Comparison of ENCODE assay signal across 8 cellular contexts in genomic region chr2:205763708-205764501, GRCh38.
A peak's percentile ranks its signal among the peaks of the same experiment; 100 is the strongest.
DNase-seq lines count a peak whose midpoint lies in the region; ATAC-seq and TF ChIP-seq lines count a peak whose summit lies in the region.

No MANE protein-coding gene starts in this region.

- CTCF ChIA-PET in MCF 10A (lab: Yijun Ruan, JAX): interaction anchor here (1.6 to 2.2 kb wide), 3 partner anchors 10 to 162 kb away, joined by 3 to 11 read pairs (median 4); no protein-coding TSS in a partner anchor

- no peaks in the 10 kb centered on the region for H3K9me3 ChIP-seq in DOHH2 (ENCODE audit: control insufficient read depth, insufficient read depth, low read length)

- no peaks in the 10 kb centered on the region for H3F3A ChIP-seq in DOHH2 (ENCODE audit: control insufficient read depth, insufficient read depth)

- POLR2A ChIA-PET in MCF 10A (lab: Yijun Ruan, JAX): no interaction called here

- no peaks in the 10 kb centered on the region for H4K20me1 ChIP-seq in DOHH2 (ENCODE audit: control insufficient read depth, insufficient read depth, low read depth, low read length)

- no peak overlapping the region for H3K27ac ChIP-seq in DOHH2 (ENCODE audit: low read depth, low read length)

- H3K36me3 ChIP-seq in DOHH2 (ENCODE audit: control insufficient read depth, low read length): no peaks in the 10 kb centered on the region

- peaks cover 7% of the 10 kb centered on the region for H3K36me3 Mint-ChIP-seq in MCF 10A (ENCODE audit: insufficient read depth, unreplicated experiment)

- in situ Hi-C loops in KBM-7 (cut with MboI; ENCODE audit: low pct_unique_long_range_greater_than_20kb, low sequenced_read_pairs): no loop called here

- no peak overlapping the region; the same call in 1 of the 2 replicates for H3K4me2 ChIP-seq in DOHH2 (ENCODE audit: low read length)

- H3K9me3 Mint-ChIP-seq in MCF 10A (ENCODE audit: unreplicated experiment): no peaks in the 10 kb centered on the region

- no TSS peak for BruUV-seq in MCF 10A (replicated peaks; lab: Mats Ljungman, UMichigan)

- no peak overlapping the region for H3K27ac Mint-ChIP-seq in MCF 10A (ENCODE audit: low read depth, unreplicated experiment)

- H3K27me3 ChIP-seq in DOHH2 (ENCODE audit: control insufficient read depth, low read length): no peaks in the 10 kb centered on the region

- no peak overlapping the region for H3K4me3 ChIP-seq in DOHH2 (ENCODE audit: low read length)

- H3K9me2 ChIP-seq in DOHH2 (replicated peaks; ENCODE audit: control insufficient read depth, low read length): no peaks in the 10 kb centered on the region

- intact Hi-C loops in MCF 10A (cut with micrococcal nuclease): no loop called here

- no peaks in the 10 kb centered on the region for H3K27me3 Mint-ChIP-seq in MCF 10A (ENCODE audit: insufficient read depth, unreplicated experiment)

- no peaks in the 10 kb centered on the region for H3K4me1 ChIP-seq in DOHH2 (ENCODE audit: control insufficient read depth, low read length)

- H3K4me1 Mint-ChIP-seq in MCF 10A (ENCODE audit: insufficient read depth, unreplicated experiment): peaks cover 9% of the 10 kb centered on the region

- TF ChIP-seq CTCF in DOHH2 (IDR thresholded peaks at IDR 0.05; ENCODE audit: low read depth, low read length, poor library complexity, severe bottlenecking): peak; percentile 67
- no peak for TF ChIP-seq CTCF in MCF 10A (IDR thresholded peaks at IDR 0.05; ENCODE audit: unreplicated experiment)

- DNase-seq in KBM-7 (peak; percentile 15), amniotic stem cell (lab: John Stamatoyannopoulos, UW) (peak; percentile 19), hepatic stellate cell (ENCODE audit: low spot score) (peak; percentile 65), retina (peak; percentile 78), MCF 10A (ENCODE audit: unreplicated experiment) (no peak), NCI-H1417 treated with DMSO at 0.1 percent for 48 hours (lab: John Stamatoyannopoulos, UW) (no peak)

- no peak for ATAC-seq in GM19035 (IDR thresholded peaks at IDR 0.05; ENCODE audit: unreplicated experiment)

- H3K4me3 Mint-ChIP-seq in MCF 10A (ENCODE audit: unreplicated experiment): no peak overlapping the region

- H3K79me2 ChIP-seq in DOHH2 (ENCODE audit: control insufficient read depth, low read length): no peaks in the 10 kb centered on the region

Comparison
In these comparisons a context has a peak if more than half of its experiments do, and no peak if none do; other contexts are left out.
1. DNase-seq: peak in KBM-7 (single experiment), amniotic stem cell (single experiment), hepatic stellate cell (single experiment) and retina (single experiment); none in MCF 10A (single experiment) and NCI-H1417 treated with DMSO at 0.1 percent for 48 hours (single experiment).